ENCODE assay signal across 17 cellular contexts in the genomic region with DNA sequence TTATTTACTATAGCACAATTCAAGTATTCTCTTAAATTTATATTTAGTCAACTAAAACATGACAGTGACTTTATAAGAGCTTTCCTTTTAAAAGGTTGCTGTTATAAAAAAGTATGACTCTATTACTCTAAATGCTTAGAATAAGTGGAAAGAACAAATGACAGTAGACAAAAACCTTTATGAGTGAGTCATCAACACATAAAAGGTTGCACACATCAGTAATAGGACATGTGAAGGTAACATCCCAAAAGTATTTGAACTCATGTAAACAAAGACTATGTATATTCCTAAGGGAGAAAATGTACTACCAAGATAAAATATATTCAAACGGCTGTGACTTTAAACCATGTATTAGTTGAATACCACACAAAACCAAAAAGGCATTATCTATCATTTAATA.
"Had no signal": no experiment of that assay in that cellular context is flagged by ENCODE, and none has a peak within 500 bp of the region (broad histone marks: within the 10 kb centered on the region; RNA-seq: fewer than 3 reads in every experiment).

No MANE protein-coding gene starts in this region.

- H3K27me3 ChIP-seq: gastroesophageal sphincter, tibial artery, upper lobe of left lung, uterus had no signal

- H3K27ac Mint-ChIP-seq: endodermal cell; naive thymus-derived CD4-positive, alpha-beta T cell; nephron progenitor cell; stimulated activated effector memory CD8-positive, alpha-beta T cell treated with anti-CD3 and anti-CD28 coated beads, Interleukin-12 subunit alpha, Interleukin-12 subunit beta, amount 100 ng/mL, for 72 hours had no signal

- H3K36me3 ChIP-seq: uterus had no signal

- H3K4me1 ChIP-seq: gastroesophageal sphincter, psoas muscle, tibial artery, upper lobe of left lung, uterus had no signal

- H3K4me3 Mint-ChIP-seq: endodermal cell; naive thymus-derived CD4-positive, alpha-beta T cell; nephron progenitor cell; stimulated activated effector memory CD8-positive, alpha-beta T cell treated with anti-CD3 and anti-CD28 coated beads, Interleukin-12 subunit alpha, Interleukin-12 subunit beta, amount 100 ng/mL, for 72 hours had no signal

- H3K27me3 Mint-ChIP-seq: naive thymus-derived CD4-positive, alpha-beta T cell had no signal

- H3K9me3 Mint-ChIP-seq: endodermal cell; naive thymus-derived CD4-positive, alpha-beta T cell; nephron progenitor cell; stimulated activated effector memory CD8-positive, alpha-beta T cell treated with anti-CD3 and anti-CD28 coated beads, Interleukin-12 subunit alpha, Interleukin-12 subunit beta, amount 100 ng/mL, for 72 hours had no signal

- H3K4me1 Mint-ChIP-seq: naive thymus-derived CD4-positive, alpha-beta T cell; nephron progenitor cell; stimulated activated effector memory CD8-positive, alpha-beta T cell treated with anti-CD3 and anti-CD28 coated beads, Interleukin-12 subunit alpha, Interleukin-12 subunit beta, amount 100 ng/mL, for 72 hours had no signal

- H3K9me3 ChIP-seq: gastroesophageal sphincter, psoas muscle, tibial artery, upper lobe of left lung, uterus had no signal

- DNase-seq: effector CD4-positive, alpha-beta T cell; endodermal cell; glutamatergic neuron; kidney glomerular epithelial cell; naive thymus-derived CD4-positive, alpha-beta T cell; nephron progenitor cell; psoas muscle; stimulated activated CD4-positive, alpha-beta T cell treated with anti-CD3 and anti-CD28 coated beads, Interleukin-12 subunit alpha, Interleukin-12 subunit beta, amount 100 ng/mL, for 4 hours; stimulated activated CD4-positive, alpha-beta T cell treated with anti-CD3 and anti-CD28 coated beads, Interleukin-4, amount 100 ng/mL, for 1 hour; stimulated activated CD8-positive, alpha-beta memory T cell treated with anti-CD3 and anti-CD28 coated beads, Interleukin-4, amount 100 ng/mL, for 48 hours; stimulated activated naive CD8-positive, alpha-beta T cell treated with anti-CD3 and anti-CD28 coated beads, Interleukin-15, Interleukin-2, amounts not matched to agents 100 U/mL and 50 U/mL, for 24 hours; tibial artery; upper lobe of left lung; uterus had no signal

- H3K4me3 ChIP-seq: coronary artery, gastroesophageal sphincter, psoas muscle, tibial artery, upper lobe of left lung, uterus had no signal

- H3K27ac ChIP-seq: coronary artery, gastroesophageal sphincter, psoas muscle, tibial artery, upper lobe of left lung, uterus had no signal

- H3K36me3 Mint-ChIP-seq: naive thymus-derived CD4-positive, alpha-beta T cell; stimulated activated effector memory CD8-positive, alpha-beta T cell treated with anti-CD3 and anti-CD28 coated beads, Interleukin-12 subunit alpha, Interleukin-12 subunit beta, amount 100 ng/mL, for 72 hours had no signal
